ENCODE assay signal across 19 cellular contexts in the genomic region with DNA sequence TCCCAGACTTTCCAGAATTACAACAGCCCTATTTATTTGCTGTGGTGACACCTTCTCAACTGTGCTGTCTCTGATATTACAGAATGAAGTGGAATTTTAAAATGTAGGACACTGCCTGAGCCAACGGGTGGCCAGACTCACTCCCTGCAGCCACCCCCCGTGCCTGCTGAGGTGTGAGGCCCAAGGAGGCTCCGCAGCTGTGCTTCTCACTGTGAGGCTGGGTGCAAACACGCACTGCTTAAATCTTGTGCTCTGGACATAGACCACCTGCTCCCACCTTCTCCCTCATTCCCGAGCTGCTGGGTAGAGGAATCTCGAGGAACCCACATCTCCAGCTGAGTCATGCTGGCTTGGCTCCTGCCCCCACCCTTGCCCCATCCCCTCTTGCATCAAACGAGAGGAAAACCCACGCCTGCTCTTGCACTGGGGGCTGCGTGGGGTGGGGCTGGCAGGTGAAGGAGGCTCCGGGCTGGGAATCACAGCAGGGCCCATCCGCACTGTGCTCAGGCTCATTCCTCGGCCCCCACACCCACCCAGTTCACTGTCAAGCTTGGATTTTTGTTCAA. TPM values are rescaled to one million over a fixed set of nuclear protein-coding genes. Genes with fewer than 3 reads are reported as not detected.
DNase-seq lines count a peak whose midpoint lies in the region; TF ChIP-seq lines count a peak whose summit lies in the region.
"Had no signal": no experiment of that assay in that cellular context is flagged by ENCODE, and none has a peak within 500 bp of the region (broad histone marks: within the 10 kb centered on the region; RNA-seq: fewer than 3 reads in every experiment).

No MANE protein-coding gene starts in this region.

- no peak overlapping the region for H2AFZ ChIP-seq in osteoblast (ENCODE audit: low read length)

- no peaks in the 10 kb centered on the region for H3K79me2 ChIP-seq in osteoblast (ENCODE audit: insufficient read depth, low read length)

- DNase-seq in AG10803 (ENCODE audit: low read depth), result peak; percentile 5
- DNase-seq in EH (ENCODE audit: low read depth), result peak; percentile 11
- peak in 43 of 61 donors; percentile 20 to 91 (median 57) for DNase-seq in caudate nucleus (lab: John Stamatoyannopoulos, UW)
- peak; percentile 73 for DNase-seq in osteoblast (ENCODE audit: insufficient read length, low spot score, missing footprints)
- no peak for DNase-seq in DMS153 treated with DMSO at 0.1 percent for 48 hours (lab: John Stamatoyannopoulos, UW; ENCODE audit: unreplicated experiment)
- no peak for DNase-seq in dermis blood vessel endothelial cell
- no peak for DNase-seq in NCI-H446 (lab: John Stamatoyannopoulos, UW)
- no peak for DNase-seq in cerebellar nuclear complex (lab: John Stamatoyannopoulos, UW)
- DNase-seq: activated CD8-positive, alpha-beta memory T cell treated with anti-CD3 and anti-CD28 coated beads, Interleukin-2, amount 50 U/mL, for 4 hours; activated gamma-delta T cell; Calu3; GDM1; HCEC 1CT; MV-4-11; NCI-H2081 treated with DMSO at 0.1 percent for 48 hours; NCI-H510A treated with DMSO at 0.1 percent for 48 hours; stimulated activated naive CD8-positive, alpha-beta T cell treated with anti-CD3 and anti-CD28 coated beads, Interleukin-15, Interleukin-2, amounts not matched to agents 100 U/mL and 50 U/mL, for 24 hours had no signal

- peaks cover 19% of the 10 kb centered on the region for H3K36me3 ChIP-seq in osteoblast (ENCODE audit: insufficient read depth, low read length)

- no peak overlapping the region for H3K4me3 ChIP-seq in AG10803 (ENCODE audit: low read length)
- H3K4me3 ChIP-seq in osteoblast (ENCODE audit: insufficient read depth, low read length), result no peak overlapping the region

- no peaks in the 10 kb centered on the region for H3K4me1 ChIP-seq in osteoblast (ENCODE audit: insufficient read depth, low read length)

- H3K27ac ChIP-seq in caudate nucleus (ENCODE audit: low read depth, low read length) (no peak overlapping the region), osteoblast (ENCODE audit: low read depth, low read length) (no peak overlapping the region)

- no peaks in the 10 kb centered on the region for H4K20me1 ChIP-seq in osteoblast (ENCODE audit: insufficient read depth, low read length)

- no peaks in the 10 kb centered on the region for H3K9me3 ChIP-seq in osteoblast (ENCODE audit: low read depth, low read length)

- H3K27me3 ChIP-seq in osteoblast (ENCODE audit: insufficient read depth, low read length), result no peaks in the 10 kb centered on the region

- TF ChIP-seq CTCF in AG10803 (conservative IDR thresholded peaks at IDR 0.05; ENCODE audit: low read length) (no peak), osteoblast (IDR thresholded peaks at IDR 0.05; ENCODE audit: extremely low read depth, low read depth, low read length) (no peak)

- H3K4me2 ChIP-seq in osteoblast (ENCODE audit: insufficient read depth, low read length), result no peak overlapping the region

RNA-seq across cellular contexts. Expression of a gene that starts 48.0 kb away (rescaled TPM):
- not detected in 2 replicates for total RNA-seq in osteoblast
- not detected in 2 replicates for total RNA-seq in dermis blood vessel endothelial cell
- total RNA-seq: Calu3; kidney epithelial cell; T-helper 2 cell treated with Interferon-gamma antibody and Interleukin-4, amounts not matched to agents 100 ng/mL and 5 ng/mL, for 36 hours had no signal

Comparison
In these comparisons a context has a peak if more than half of its experiments do, and no peak if none do; other contexts are left out.
1. DNase-seq: peak in AG10803 (single experiment), EH (single experiment), caudate nucleus (43 of 61) and osteoblast (single experiment); none in DMS153 treated with DMSO at 0.1 percent for 48 hours (single experiment), dermis blood vessel endothelial cell (single experiment), NCI-H446 (0 of 2) and cerebellar nuclear complex (0 of 2).